In genomic region chr17:45284176-45285140, GRCh38 we compare ENCODE assay signal across 1 cellular context.
TF ChIP-seq lines count a peak whose summit lies in the region.

No MANE protein-coding gene starts in this region.

TF ChIP-seq in K562, 482 proteins besides CTCF, POLR2A, EP300 and RAD21:
- TF ChIP-seq CTCFL (IDR thresholded peaks at IDR 0.05; ENCODE audit: borderline replicate concordance, insufficient read depth, low read depth, low read length, poor library complexity, severe bottlenecking) = peak; percentile 56
- TF ChIP-seq TBP (optimal IDR thresholded peaks at IDR 0.05; ENCODE audit: low read depth, low read length) = no peak
